ENCODE assay signal across 21 cellular contexts in genomic region chr15:45451265-45451664, GRCh38.
DNase-seq lines count a peak whose midpoint lies in the region; ATAC-seq and TF ChIP-seq lines count a peak whose summit lies in the region.
"Had no signal": no experiment of that assay in that cellular context is flagged by ENCODE, and none has a peak within 500 bp of the region (broad histone marks: within the 10 kb centered on the region; RNA-seq: fewer than 3 reads in every experiment).

No MANE protein-coding gene starts in this region.

- H3K79me1 ChIP-seq in mesenchymal stem cell (replicated peaks; ENCODE audit: low read length, poor library complexity, severe bottlenecking) = no peaks in the 10 kb centered on the region

- no peaks in the 10 kb centered on the region for H3K9me3 Mint-ChIP-seq in Calu3 (ENCODE audit: low read depth, unreplicated experiment)
- no peaks in the 10 kb centered on the region for H3K9me3 Mint-ChIP-seq in stimulated activated effector memory CD8-positive, alpha-beta T cell treated with anti-CD3 and anti-CD28 coated beads, Interleukin-12 subunit alpha, Interleukin-12 subunit beta, amount 100 ng/mL, for 72 hours
- peaks cover 1% of the 10 kb centered on the region for H3K9me3 Mint-ChIP-seq in glutamatergic neuron (ENCODE audit: unreplicated experiment)
- H3K9me3 Mint-ChIP-seq: CD4-positive, CD25-positive, alpha-beta regulatory T cell had no signal

- H3K4me1 Mint-ChIP-seq in Calu3 (ENCODE audit: low read depth, unreplicated experiment) (peaks cover 63% of the 10 kb centered on the region), glutamatergic neuron (ENCODE audit: low read depth, unreplicated experiment) (peaks cover 5% of the 10 kb centered on the region)
- peaks cover 44% of the 10 kb centered on the region for H3K4me1 Mint-ChIP-seq in stimulated activated effector memory CD8-positive, alpha-beta T cell treated with anti-CD3 and anti-CD28 coated beads, Interleukin-12 subunit alpha, Interleukin-12 subunit beta, amount 100 ng/mL, for 72 hours

- H4K8ac ChIP-seq in mesenchymal stem cell (ENCODE audit: low read length) = no peak overlapping the region

- no peak overlapping the region for H2BK15ac ChIP-seq in mesenchymal stem cell (ENCODE audit: low read depth, poor library complexity, severe bottlenecking)

- H3K27me3 ChIP-seq in mesenchymal stem cell (ENCODE audit: control insufficient read depth in 1 of 2, insufficient read depth in 1 of 2, low read length in 2 of 2) (peaks cover 0 to 14% of the 10 kb centered on the region in 2 experiments), vagina (no peaks in the 10 kb centered on the region), smooth muscle cell (ENCODE audit: low read depth) (no peaks in the 10 kb centered on the region)
- H3K27me3 ChIP-seq: MG63 had no signal

- H3K27ac Mint-ChIP-seq in Calu3 (ENCODE audit: unreplicated experiment) (peak overlapping the region; percentile 98), glutamatergic neuron (ENCODE audit: unreplicated experiment) (no peak overlapping the region)
- peak overlapping the region; percentile 19 for H3K27ac Mint-ChIP-seq in stimulated activated effector memory CD8-positive, alpha-beta T cell treated with anti-CD3 and anti-CD28 coated beads, Interleukin-12 subunit alpha, Interleukin-12 subunit beta, amount 100 ng/mL, for 72 hours
- H3K27ac Mint-ChIP-seq: CD4-positive, CD25-positive, alpha-beta regulatory T cell; H9 had no signal

- no TSS peak for BruUV-seq in Calu3 (replicated peaks; lab: Mats Ljungman, UMichigan)

- H3K9ac ChIP-seq in mesenchymal stem cell (ENCODE audit: low read length) (no peak overlapping the region), smooth muscle cell (ENCODE audit: low read depth) (no peak overlapping the region)
- H3K9ac ChIP-seq: GM23248 had no signal

- DNase-seq in Calu3 (no peak), mesenchymal stem cell (no peak), glutamatergic neuron (no peak), vagina (ENCODE audit: extremely low spot score in 2 of 2) (no peak), smooth muscle cell (lab: John Stamatoyannopoulos, UW; ENCODE audit: unreplicated experiment) (no peak)
- no peak for DNase-seq in stimulated activated effector memory CD8-positive, alpha-beta T cell treated with anti-CD3 and anti-CD28 coated beads, Interleukin-12 subunit alpha, Interleukin-12 subunit beta, amount 100 ng/mL, for 72 hours (ENCODE audit: low spot score in 2 of 2)
- DNase-seq: 8988T; CD4-positive, CD25-positive, alpha-beta regulatory T cell; GM23248; H9; KG1; MG63; NCI-H1105 treated with DMSO at 0.1 percent for 48 hours; NCI-H2029 treated with DMSO at 0.1 percent for 48 hours; NCI-H446 treated with DMSO at 0.1 percent for 48 hours; NCI-H526; NCI-H82; NK-92 treated with Interleukin-12 subunit alpha and Interleukin-12 subunit beta, amount 100 ng/mL, for 24 hours; SHP77 treated with DMSO at 0.1 percent for 48 hours had no signal

- CTCF ChIA-PET in Calu3 (lab: Charles Lee) = no interaction called here

- H3K27ac ChIP-seq in VCaP = peak overlapping the region; percentile 77; the same call in 1 of the 2 replicates
- no peak overlapping the region for H3K27ac ChIP-seq in mesenchymal stem cell (ENCODE audit: low read length, poor library complexity, severe bottlenecking)
- no peak overlapping the region for H3K27ac ChIP-seq in vagina
- H3K27ac ChIP-seq in smooth muscle cell (ENCODE audit: low read depth) = no peak overlapping the region
- H3K27ac ChIP-seq: GM23248 had no signal

- H2BK120ac ChIP-seq in mesenchymal stem cell (ENCODE audit: low read depth, low read length) = no peak overlapping the region

- peak overlapping the region; percentile 35 for H4K91ac ChIP-seq in mesenchymal stem cell (ENCODE audit: low read length)

- H2AK5ac ChIP-seq in mesenchymal stem cell (ENCODE audit: low read length, severe bottlenecking) = no peak overlapping the region

- H3K14ac ChIP-seq in mesenchymal stem cell (ENCODE audit: low read length in 2 of 2) = no peak overlapping the region

- H3K27me3 Mint-ChIP-seq in Calu3 (ENCODE audit: unreplicated experiment) (no peaks in the 10 kb centered on the region), glutamatergic neuron (ENCODE audit: unreplicated experiment) (no peaks in the 10 kb centered on the region)
- H3K27me3 Mint-ChIP-seq: CD4-positive, CD25-positive, alpha-beta regulatory T cell had no signal

- no peaks in the 10 kb centered on the region for H3K79me2 ChIP-seq in smooth muscle cell (ENCODE audit: low read depth)

- no peak overlapping the region for H2BK5ac ChIP-seq in mesenchymal stem cell (ENCODE audit: low read depth, low read length, poor library complexity, severe bottlenecking)

- H3K36me3 Mint-ChIP-seq in Calu3 (ENCODE audit: insufficient read depth, unreplicated experiment) = peaks cover 59% of the 10 kb centered on the region
- H3K36me3 Mint-ChIP-seq in stimulated activated effector memory CD8-positive, alpha-beta T cell treated with anti-CD3 and anti-CD28 coated beads, Interleukin-12 subunit alpha, Interleukin-12 subunit beta, amount 100 ng/mL, for 72 hours = peaks cover 11% of the 10 kb centered on the region
- H3K36me3 Mint-ChIP-seq in glutamatergic neuron (ENCODE audit: unreplicated experiment) = peaks cover 4% of the 10 kb centered on the region
- H3K36me3 Mint-ChIP-seq: CD4-positive, CD25-positive, alpha-beta regulatory T cell had no signal

- 96% methylated on average over 6 of the region's 6 CpGs for WGBS in mesenchymal stem cell
- 98% methylated on average over 6 of the region's 6 CpGs for WGBS in smooth muscle cell (ENCODE audit: low lambda C conversion rate)

- H3F3A ChIP-seq in smooth muscle cell (ENCODE audit: low read depth) = peaks cover 7% of the 10 kb centered on the region

- peaks cover 7% of the 10 kb centered on the region for H3K9me3 ChIP-seq in mesenchymal stem cell (ENCODE audit: control insufficient read depth, low read length)
- H3K9me3 ChIP-seq in vagina = no peaks in the 10 kb centered on the region
- H3K9me3 ChIP-seq in smooth muscle cell (replicated peaks; ENCODE audit: low read depth) = no peaks in the 10 kb centered on the region
- H3K9me3 ChIP-seq: MG63 had no signal

- H3K4me3 Mint-ChIP-seq in Calu3 (ENCODE audit: low read depth, unreplicated experiment) (peak overlapping the region; percentile 79), glutamatergic neuron (ENCODE audit: unreplicated experiment) (no peak overlapping the region)
- H3K4me3 Mint-ChIP-seq in stimulated activated effector memory CD8-positive, alpha-beta T cell treated with anti-CD3 and anti-CD28 coated beads, Interleukin-12 subunit alpha, Interleukin-12 subunit beta, amount 100 ng/mL, for 72 hours = no peak overlapping the region
- H3K4me3 Mint-ChIP-seq: CD4-positive, CD25-positive, alpha-beta regulatory T cell; H9 had no signal

- no peak overlapping the region for H2BK12ac ChIP-seq in mesenchymal stem cell (ENCODE audit: low read length in 2 of 2)

- H3K4me1 ChIP-seq in mesenchymal stem cell (ENCODE audit: control insufficient read depth, insufficient read depth, low read depth, low read length) = peaks cover 27% of the 10 kb centered on the region
- peaks cover 4% of the 10 kb centered on the region for H3K4me1 ChIP-seq in vagina
- H3K4me1 ChIP-seq in smooth muscle cell (ENCODE audit: low read depth) = peaks cover 10% of the 10 kb centered on the region

- no peak overlapping the region for H3K18ac ChIP-seq in mesenchymal stem cell (ENCODE audit: low read depth in 1 of 2, low read length in 2 of 2)

- no peaks in the 10 kb centered on the region for H4K20me1 ChIP-seq in smooth muscle cell (ENCODE audit: low read depth)

- H3K36me3 ChIP-seq in mesenchymal stem cell (ENCODE audit: control insufficient read depth in 1 of 2, insufficient read depth in 2 of 2, low read depth in 1 of 2, low read length in 2 of 2) = no peaks in the 10 kb centered on the region
- H3K36me3 ChIP-seq in vagina = no peaks in the 10 kb centered on the region
- no peaks in the 10 kb centered on the region for H3K36me3 ChIP-seq in smooth muscle cell (ENCODE audit: low read depth)
- H3K36me3 ChIP-seq: MG63 had no signal

- H2AFZ ChIP-seq in mesenchymal stem cell (ENCODE audit: low read depth, low read length) = no peak overlapping the region
- no peak overlapping the region for H2AFZ ChIP-seq in smooth muscle cell (ENCODE audit: low read depth)
- H2AFZ ChIP-seq: GM23248 had no signal

- no peak overlapping the region for H3K4ac ChIP-seq in mesenchymal stem cell (ENCODE audit: low read depth in 1 of 2, low read length in 2 of 2)

- intact Hi-C loops in Calu3 (cut with micrococcal nuclease; ENCODE audit: unreplicated experiment) = no loop called here
- intact Hi-C loops in vagina (cut with DNase I) = no loop called here

- no peak for ATAC-seq in stimulated activated effector memory CD8-positive, alpha-beta T cell treated with anti-CD3 and anti-CD28 coated beads, Interleukin-12 subunit alpha, Interleukin-12 subunit beta, amount 100 ng/mL, for 72 hours
- ATAC-seq in GM18873 (IDR thresholded peaks at IDR 0.05; ENCODE audit: low FRiP score, unreplicated experiment) = no peak

- H3K4me2 ChIP-seq in mesenchymal stem cell (ENCODE audit: low read length, poor library complexity, severe bottlenecking) (no peak overlapping the region), smooth muscle cell (no peak overlapping the region)

- TF ChIP-seq POLR2A in vagina (IDR thresholded peaks at IDR 0.05) = no peak

- no peak overlapping the region for H3K4me3 ChIP-seq in mesenchymal stem cell (ENCODE audit: insufficient read depth in 1 of 2, low read depth in 1 of 2, low read length in 2 of 2)
- H3K4me3 ChIP-seq in vagina = no peak overlapping the region
- H3K4me3 ChIP-seq in smooth muscle cell = no peak overlapping the region
- H3K4me3 ChIP-seq: GM23248, MG63 had no signal

- H3K23ac ChIP-seq in mesenchymal stem cell (ENCODE audit: low read length in 2 of 2) = no peak overlapping the region

- TF ChIP-seq CTCF in Calu3 (IDR thresholded peaks at IDR 0.05; ENCODE audit: unreplicated experiment) (no peak), VCaP (conservative IDR thresholded peaks at IDR 0.05) (no peak), glutamatergic neuron (IDR thresholded peaks at IDR 0.05; ENCODE audit: partially characterized antibody, unreplicated experiment) (no peak), vagina (IDR thresholded peaks at IDR 0.05) (no peak), smooth muscle cell (IDR thresholded peaks at IDR 0.05; ENCODE audit: borderline replicate concordance, insufficient read depth, poor library complexity, severe bottlenecking) (no peak)
